In genomic region chr10:13882112-13882711, GRCh38 we compare ENCODE assay signal across 11 cellular contexts.
A peak's percentile ranks its signal among the peaks of the same experiment; 100 is the strongest.
DNase-seq lines count a peak whose midpoint lies in the region; ATAC-seq and TF ChIP-seq lines count a peak whose summit lies in the region.
"Had no signal": no experiment of that assay in that cellular context is flagged by ENCODE, and none has a peak within 500 bp of the region (broad histone marks: within the 10 kb centered on the region; RNA-seq: fewer than 3 reads in every experiment).

No MANE protein-coding gene starts in this region.

- no peaks in the 10 kb centered on the region for H3K36me3 ChIP-seq in vagina

- no peak for TF ChIP-seq POLR2A in vagina (IDR thresholded peaks at IDR 0.05)

- H3K4me3 Mint-ChIP-seq in activated naive CD8-positive, alpha-beta T cell treated with anti-CD3 and anti-CD28 coated beads, Interleukin-2, amount 50 U/mL, for 24 hours, result no peak overlapping the region
- H3K4me3 Mint-ChIP-seq in activated naive CD8-positive, alpha-beta T cell treated with anti-CD3 and anti-CD28 coated beads for 36 hours, result no peak overlapping the region
- H3K4me3 Mint-ChIP-seq in stimulated activated naive CD8-positive, alpha-beta T cell treated with anti-CD3 and anti-CD28 coated beads, Interleukin-15, amount 100 ng/mL, for 72 hours, result no peak overlapping the region

- H3K27ac ChIP-seq in vagina, result peak overlapping the region; percentile 13
- H3K27ac ChIP-seq: A549 had no signal

- H3K4me3 ChIP-seq in vagina, result no peak overlapping the region
- H3K4me3 ChIP-seq: A549 had no signal

- DNase-seq in activated naive CD8-positive, alpha-beta T cell treated with anti-CD3 and anti-CD28 coated beads, Interleukin-2, amount 50 U/mL, for 24 hours, result no peak
- no peak for DNase-seq in activated naive CD8-positive, alpha-beta T cell treated with anti-CD3 and anti-CD28 coated beads for 36 hours
- peak; percentile 93 for DNase-seq in astrocyte of the hippocampus (ENCODE audit: low read depth, low spot score)
- DNase-seq in islet precursor cell, result peak; percentile 91
- no peak for DNase-seq in vagina (ENCODE audit: extremely low spot score in 2 of 2)
- no peak for DNase-seq in stimulated activated CD4-positive, alpha-beta T cell treated with anti-CD3 and anti-CD28 coated beads, Interleukin-4, amount 100 ng/mL, for 24 hours
- no peak for DNase-seq in ecto neural progenitor cell (ENCODE audit: low spot score)
- DNase-seq in stimulated activated naive CD8-positive, alpha-beta T cell treated with anti-CD3 and anti-CD28 coated beads, Interleukin-15, amount 100 ng/mL, for 72 hours, result no peak
- DNase-seq: effector memory CD4-positive, alpha-beta T cell; NCI-H2029 had no signal

- intact Hi-C loops in vagina (cut with DNase I), result no loop called here

- TF ChIP-seq CTCF in vagina (IDR thresholded peaks at IDR 0.05), result no peak

- peak; percentile 15 for ATAC-seq in activated naive CD8-positive, alpha-beta T cell treated with anti-CD3 and anti-CD28 coated beads, Interleukin-2, amount 50 U/mL, for 24 hours
- ATAC-seq in stimulated activated naive CD8-positive, alpha-beta T cell treated with anti-CD3 and anti-CD28 coated beads, Interleukin-15, amount 100 ng/mL, for 72 hours, result no peak

- peaks cover 4% of the 10 kb centered on the region for H3K4me1 Mint-ChIP-seq in activated naive CD8-positive, alpha-beta T cell treated with anti-CD3 and anti-CD28 coated beads, Interleukin-2, amount 50 U/mL, for 24 hours
- peaks cover 6% of the 10 kb centered on the region for H3K4me1 Mint-ChIP-seq in activated naive CD8-positive, alpha-beta T cell treated with anti-CD3 and anti-CD28 coated beads for 36 hours
- H3K4me1 Mint-ChIP-seq in stimulated activated naive CD8-positive, alpha-beta T cell treated with anti-CD3 and anti-CD28 coated beads, Interleukin-15, amount 100 ng/mL, for 72 hours, result peaks cover 8% of the 10 kb centered on the region

- no peaks in the 10 kb centered on the region for H3K36me3 Mint-ChIP-seq in activated naive CD8-positive, alpha-beta T cell treated with anti-CD3 and anti-CD28 coated beads, Interleukin-2, amount 50 U/mL, for 24 hours (ENCODE audit: low read depth)
- no peaks in the 10 kb centered on the region for H3K36me3 Mint-ChIP-seq in activated naive CD8-positive, alpha-beta T cell treated with anti-CD3 and anti-CD28 coated beads for 36 hours

- H3K9me3 Mint-ChIP-seq in activated naive CD8-positive, alpha-beta T cell treated with anti-CD3 and anti-CD28 coated beads, Interleukin-2, amount 50 U/mL, for 24 hours, result no peaks in the 10 kb centered on the region
- H3K9me3 Mint-ChIP-seq in activated naive CD8-positive, alpha-beta T cell treated with anti-CD3 and anti-CD28 coated beads for 36 hours, result no peaks in the 10 kb centered on the region
- no peaks in the 10 kb centered on the region for H3K9me3 Mint-ChIP-seq in stimulated activated naive CD8-positive, alpha-beta T cell treated with anti-CD3 and anti-CD28 coated beads, Interleukin-15, amount 100 ng/mL, for 72 hours

- no peaks in the 10 kb centered on the region for H3K9me3 ChIP-seq in vagina
- H3K9me3 ChIP-seq: A549 had no signal

- peaks cover 16% of the 10 kb centered on the region for H3K27me3 Mint-ChIP-seq in activated naive CD8-positive, alpha-beta T cell treated with anti-CD3 and anti-CD28 coated beads, Interleukin-2, amount 50 U/mL, for 24 hours
- peaks cover 9% of the 10 kb centered on the region for H3K27me3 Mint-ChIP-seq in activated naive CD8-positive, alpha-beta T cell treated with anti-CD3 and anti-CD28 coated beads for 36 hours
- H3K27me3 Mint-ChIP-seq in stimulated activated naive CD8-positive, alpha-beta T cell treated with anti-CD3 and anti-CD28 coated beads, Interleukin-15, amount 100 ng/mL, for 72 hours, result peaks cover 9% of the 10 kb centered on the region

- H3K4me1 ChIP-seq in vagina, result peaks cover 13% of the 10 kb centered on the region
- H3K4me1 ChIP-seq: A549 had no signal

- H3K27ac Mint-ChIP-seq in activated naive CD8-positive, alpha-beta T cell treated with anti-CD3 and anti-CD28 coated beads, Interleukin-2, amount 50 U/mL, for 24 hours, result no peak overlapping the region
- H3K27ac Mint-ChIP-seq in activated naive CD8-positive, alpha-beta T cell treated with anti-CD3 and anti-CD28 coated beads for 36 hours, result no peak overlapping the region
- no peak overlapping the region for H3K27ac Mint-ChIP-seq in stimulated activated naive CD8-positive, alpha-beta T cell treated with anti-CD3 and anti-CD28 coated beads, Interleukin-15, amount 100 ng/mL, for 72 hours

- H3K27me3 ChIP-seq in vagina, result no peaks in the 10 kb centered on the region

Comparison
In these comparisons a context has a peak if more than half of its experiments do, and no peak if none do; other contexts are left out.
1. DNase-seq: peak in astrocyte of the hippocampus (single experiment) and islet precursor cell (single experiment); none in activated naive CD8-positive, alpha-beta T cell treated with anti-CD3 and anti-CD28 coated beads, Interleukin-2, amount 50 U/mL, for 24 hours (single experiment), activated naive CD8-positive, alpha-beta T cell treated with anti-CD3 and anti-CD28 coated beads for 36 hours (single experiment), vagina (0 of 2), stimulated activated CD4-positive, alpha-beta T cell treated with anti-CD3 and anti-CD28 coated beads, Interleukin-4, amount 100 ng/mL, for 24 hours (single experiment), ecto neural progenitor cell (single experiment) and stimulated activated naive CD8-positive, alpha-beta T cell treated with anti-CD3 and anti-CD28 coated beads, Interleukin-15, amount 100 ng/mL, for 72 hours (0 of 2).